22 cellular contexts compared by ENCODE assay signal in the genomic region with DNA sequence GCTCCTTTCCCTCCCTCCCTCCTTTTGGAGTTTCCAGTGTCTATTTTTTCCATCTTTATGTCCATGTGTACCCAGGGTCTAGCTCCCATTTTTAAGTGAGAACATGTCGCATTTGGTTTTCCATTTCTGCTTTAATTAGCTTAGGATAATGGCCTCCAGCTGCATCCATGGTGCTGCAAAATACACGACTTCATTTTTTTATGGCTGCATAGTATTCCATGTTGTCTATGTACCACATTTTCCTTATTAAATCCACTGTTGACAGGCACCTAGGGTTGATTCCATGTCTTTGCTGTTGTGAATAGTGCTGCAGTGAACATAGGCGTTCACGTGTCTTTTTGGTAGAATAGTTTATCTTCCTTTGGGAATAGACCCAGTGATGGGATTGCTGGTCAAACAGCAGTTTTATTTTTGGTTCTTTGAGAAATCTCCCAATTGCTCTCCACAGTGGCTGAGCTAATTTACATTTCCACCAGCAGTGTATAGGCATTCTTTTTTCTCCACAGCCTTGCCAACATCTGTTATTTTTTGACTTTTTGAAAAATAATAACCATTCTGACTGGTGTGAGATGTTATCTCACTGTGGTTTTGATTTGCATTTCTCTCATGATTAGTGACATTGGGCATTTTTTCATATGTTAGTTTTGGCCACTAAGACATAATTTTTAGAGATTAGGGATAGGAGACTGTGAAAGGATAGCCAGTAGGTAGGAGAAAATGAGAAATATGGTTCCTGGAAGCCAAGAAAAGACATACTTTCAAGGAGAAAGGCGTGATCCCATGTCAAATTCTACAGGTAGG. TPM values are rescaled to one million over a fixed set of nuclear protein-coding genes. Genes with fewer than 3 reads are reported as not detected.
DNase-seq lines count a peak whose midpoint lies in the region; ATAC-seq and FAIRE-seq lines count a peak whose summit lies in the region.
"Had no signal": no experiment of that assay in that cellular context is flagged by ENCODE, and none has a peak within 500 bp of the region (broad histone marks: within the 10 kb centered on the region; RNA-seq: fewer than 3 reads in every experiment).

No MANE protein-coding gene starts in this region.

- no peaks in the 10 kb centered on the region for H3K36me3 Mint-ChIP-seq in activated T-helper 2 cell treated with anti-CD3 and anti-CD28 coated beads, Interferon-gamma antibody, Interleukin-2, Interleukin-4, amounts not matched to agents 10 μg/mL and 5 μg/mL and 100 μg/mL, durations not matched to agents 14 hours and 24 hours and 36 hours (ENCODE audit: low read depth)
- H3K36me3 Mint-ChIP-seq: activated naive CD4-positive, alpha-beta T cell treated with anti-CD3 and anti-CD28 coated beads, Interleukin-2, amount 50 U/mL, for 24 hours; CD14-positive monocyte had no signal

- H3K4me1 Mint-ChIP-seq in activated T-helper 2 cell treated with anti-CD3 and anti-CD28 coated beads, Interferon-gamma antibody, Interleukin-2, Interleukin-4, amounts not matched to agents 10 μg/mL and 5 μg/mL and 100 μg/mL, durations not matched to agents 14 hours and 24 hours and 36 hours (ENCODE audit: low read depth), result no peaks in the 10 kb centered on the region
- H3K4me1 Mint-ChIP-seq: activated naive CD4-positive, alpha-beta T cell treated with anti-CD3 and anti-CD28 coated beads, Interleukin-2, amount 50 U/mL, for 24 hours; CD14-positive monocyte had no signal

- no peaks in the 10 kb centered on the region for H3K9me3 ChIP-seq in skeletal muscle tissue (ENCODE audit: control insufficient read depth in 3 of 3, low read length in 3 of 3)
- no peaks in the 10 kb centered on the region for H3K9me3 ChIP-seq in small intestine (ENCODE audit: control insufficient read depth, low read depth)

- H3K36me3 ChIP-seq in skeletal muscle tissue (ENCODE audit: control insufficient read depth in 3 of 3, insufficient read depth in 3 of 3, low read length in 3 of 3) (no peaks in the 10 kb centered on the region), small intestine (ENCODE audit: control insufficient read depth in 2 of 2, insufficient read depth in 2 of 2, low read length in 2 of 2) (no peaks in the 10 kb centered on the region)

- peak overlapping the region; percentile 59 for H3K27ac ChIP-seq in layer of hippocampus (ENCODE audit: low read depth, low read length)
- peak overlapping the region; percentile 69 for H3K27ac ChIP-seq in skeletal muscle tissue (ENCODE audit: low read depth, low read length)
- peak overlapping the region in 1 of 2 donors; percentile 62 for H3K27ac ChIP-seq in small intestine (ENCODE audit: low read depth in 1 of 2, low read length in 1 of 2)

- no peak for FAIRE-seq in small intestine (lab: Jason Lieb, UNC)
- FAIRE-seq: GM19239 had no signal

- intact Hi-C loops in activated T-helper 2 cell treated with anti-CD3 and anti-CD28 coated beads, Interferon-gamma antibody, Interleukin-2, Interleukin-4, amounts not matched to agents 10 μg/mL and 5 μg/mL and 100 μg/mL, durations not matched to agents 14 hours and 24 hours and 36 hours (cut with micrococcal nuclease), result no loop called here

- H3K27me3 Mint-ChIP-seq in activated T-helper 2 cell treated with anti-CD3 and anti-CD28 coated beads, Interferon-gamma antibody, Interleukin-2, Interleukin-4, amounts not matched to agents 10 μg/mL and 5 μg/mL and 100 μg/mL, durations not matched to agents 14 hours and 24 hours and 36 hours (ENCODE audit: low read depth), result no peaks in the 10 kb centered on the region

- no peak overlapping the region for H3K27ac Mint-ChIP-seq in activated T-helper 2 cell treated with anti-CD3 and anti-CD28 coated beads, Interferon-gamma antibody, Interleukin-2, Interleukin-4, amounts not matched to agents 10 μg/mL and 5 μg/mL and 100 μg/mL, durations not matched to agents 14 hours and 24 hours and 36 hours
- H3K27ac Mint-ChIP-seq: activated naive CD4-positive, alpha-beta T cell treated with anti-CD3 and anti-CD28 coated beads, Interleukin-2, amount 50 U/mL, for 24 hours; activated T-helper 1 cell treated with anti-CD3 and anti-CD28 coated beads, Interleukin-12 subunit alpha, Interleukin-12 subunit beta, Interleukin-2, Interleukin-4 antibody, amounts not matched to agents 30 ng/mL and 10 ng/mL and 1 ng/mL, durations not matched to agents 14 hours and 24 hours and 36 hours; CD14-positive monocyte had no signal

- 75 to 87% (median 76%) methylated on average over 5 of the region's 5 CpGs for WGBS in small intestine, 3 donors

- no peak for ATAC-seq in HG02981 (IDR thresholded peaks at IDR 0.05; ENCODE audit: unreplicated experiment)
- ATAC-seq: left lobe of liver had no signal

- H3K4me3 Mint-ChIP-seq in activated T-helper 2 cell treated with anti-CD3 and anti-CD28 coated beads, Interferon-gamma antibody, Interleukin-2, Interleukin-4, amounts not matched to agents 10 μg/mL and 5 μg/mL and 100 μg/mL, durations not matched to agents 14 hours and 24 hours and 36 hours (ENCODE audit: low read depth), result no peak overlapping the region
- H3K4me3 Mint-ChIP-seq: activated naive CD4-positive, alpha-beta T cell treated with anti-CD3 and anti-CD28 coated beads, Interleukin-2, amount 50 U/mL, for 24 hours; activated T-helper 1 cell treated with anti-CD3 and anti-CD28 coated beads, Interleukin-12 subunit alpha, Interleukin-12 subunit beta, Interleukin-2, Interleukin-4 antibody, amounts not matched to agents 30 ng/mL and 10 ng/mL and 1 ng/mL, durations not matched to agents 14 hours and 24 hours and 36 hours; CD14-positive monocyte had no signal

- H3K4me1 ChIP-seq in skeletal muscle tissue (ENCODE audit: control insufficient read depth in 3 of 3, insufficient read depth in 3 of 3, low read length in 3 of 3) (peaks cover 0 to 2% (median 0%) of the 10 kb centered on the region in 3 donors), small intestine (ENCODE audit: control insufficient read depth in 2 of 2, insufficient read depth in 1 of 2, low read depth in 1 of 2, low read length in 1 of 2) (no peaks in the 10 kb centered on the region)

- DNase-seq in EH (ENCODE audit: low read depth) (peak; percentile 60), astrocyte of the hippocampus (ENCODE audit: low read depth, low spot score) (peak; percentile 49), small intestine (no peak), NCI-H526 treated with DMSO at 0.1 percent for 48 hours (lab: John Stamatoyannopoulos, UW) (no peak)
- no peak for DNase-seq in activated T-helper 2 cell treated with anti-CD3 and anti-CD28 coated beads, Interferon-gamma antibody, Interleukin-2, Interleukin-4, amounts not matched to agents 10 μg/mL and 5 μg/mL and 100 μg/mL, durations not matched to agents 14 hours and 24 hours and 36 hours (ENCODE audit: low spot score)
- DNase-seq: activated CD4-positive, alpha-beta T cell treated with anti-CD3 and anti-CD28 coated beads for 4 hours; NCI-H1092; NCI-H187 treated with DMSO at 0.1 percent for 48 hours; NCI-H2227 treated with DMSO at 0.1 percent for 48 hours; NCI-H774; SHP77; stimulated activated CD4-positive, alpha-beta T cell treated with anti-CD3 and anti-CD28 coated beads, Interleukin-4, amount 100 ng/mL, for 24 hours; stimulated activated naive CD4-positive, alpha-beta T cell treated with Interleukin-2 at 50 U/mL for 16 hours; T-helper 1 cell had no signal

- H3K4me3 ChIP-seq in skeletal muscle tissue (ENCODE audit: low read length in 3 of 3) (no peak overlapping the region), small intestine (ENCODE audit: low read depth in 1 of 2, low read length in 2 of 2) (no peak overlapping the region)

- H3K27me3 ChIP-seq in layer of hippocampus (ENCODE audit: control insufficient read depth, insufficient read depth, low read length) (no peaks in the 10 kb centered on the region), skeletal muscle tissue (ENCODE audit: control insufficient read depth in 3 of 3, insufficient read depth in 3 of 3, low read length in 3 of 3) (no peaks in the 10 kb centered on the region), small intestine (ENCODE audit: control insufficient read depth in 2 of 2, insufficient read depth in 2 of 2, low read length in 2 of 2) (no peaks in the 10 kb centered on the region)

- H3K9me3 Mint-ChIP-seq in activated T-helper 2 cell treated with anti-CD3 and anti-CD28 coated beads, Interferon-gamma antibody, Interleukin-2, Interleukin-4, amounts not matched to agents 10 μg/mL and 5 μg/mL and 100 μg/mL, durations not matched to agents 14 hours and 24 hours and 36 hours, result peaks cover 5% of the 10 kb centered on the region
- H3K9me3 Mint-ChIP-seq: activated T-helper 1 cell treated with anti-CD3 and anti-CD28 coated beads, Interleukin-12 subunit alpha, Interleukin-12 subunit beta, Interleukin-2, Interleukin-4 antibody, amounts not matched to agents 30 ng/mL and 10 ng/mL and 1 ng/mL, durations not matched to agents 14 hours and 24 hours and 36 hours had no signal

- H3K9ac ChIP-seq in skeletal muscle tissue (ENCODE audit: low read depth in 1 of 3, low read length in 3 of 3), result no peak overlapping the region

RNA-seq across cellular contexts. Expression of a gene that starts 50.4 kb away (rescaled TPM):
- total RNA-seq in skeletal muscle tissue, result 32.4 TPM
- polyA plus RNA-seq in small intestine, result 10 to 100 TPM in 1 of 3 donors, 1 to 10 TPM in 1, under 1 TPM in 1; 0.89 to 94.8 (median 4.1) TPM
- total RNA-seq in activated T-helper 2 cell treated with anti-CD3 and anti-CD28 coated beads, Interferon-gamma antibody, Interleukin-2, Interleukin-4, amounts not matched to agents 10 μg/mL and 5 μg/mL and 100 μg/mL, durations not matched to agents 14 hours and 24 hours and 36 hours, result 2.4 and 2.9 TPM in 2 replicates
- polyA plus RNA-seq: CD14-positive monocyte had no signal

Comparison
In these comparisons a context has a peak if more than half of its experiments do, and no peak if none do; other contexts are left out.
1. DNase-seq: peak in EH (single experiment) and astrocyte of the hippocampus (single experiment); none in small intestine (single experiment), activated T-helper 2 cell treated with anti-CD3 and anti-CD28 coated beads, Interferon-gamma antibody, Interleukin-2, Interleukin-4, amounts not matched to agents 10 μg/mL and 5 μg/mL and 100 μg/mL, durations not matched to agents 14 hours and 24 hours and 36 hours (single experiment) and NCI-H526 treated with DMSO at 0.1 percent for 48 hours (single experiment).